20 cellular contexts compared by ENCODE assay signal in the genomic region with DNA sequence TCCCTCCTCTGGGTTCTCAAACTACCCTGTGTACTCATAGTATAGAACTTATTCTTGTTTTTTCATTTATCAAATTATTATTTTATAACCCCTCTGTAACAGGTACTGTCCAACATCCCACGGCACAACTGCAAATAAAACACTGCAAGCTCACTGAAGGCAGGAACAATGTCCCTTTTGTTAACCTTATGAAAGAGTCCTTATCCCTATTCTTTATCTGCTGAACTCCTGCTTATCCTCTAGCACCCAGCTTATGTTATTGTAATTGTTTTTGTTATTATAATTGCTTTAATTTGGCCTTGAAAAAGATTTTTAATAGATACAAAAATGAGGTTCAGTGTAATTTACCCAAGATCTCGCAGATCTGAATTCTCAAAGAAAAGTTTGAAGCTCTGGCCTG.
A peak's percentile ranks its signal among the peaks of the same experiment; 100 is the strongest.
DNase-seq lines count a peak whose midpoint lies in the region; ATAC-seq and TF ChIP-seq lines count a peak whose summit lies in the region.
"Had no signal": no experiment of that assay in that cellular context is flagged by ENCODE, and none has a peak within 500 bp of the region (broad histone marks: within the 10 kb centered on the region; RNA-seq: fewer than 3 reads in every experiment).

No MANE protein-coding gene starts in this region.

- H3K27ac Mint-ChIP-seq in H9 (peak overlapping the region; percentile 65 to 94 (median 69); a peak in 4 of 7 replicates), WTC11 (peak overlapping the region; percentile 67; the same call in 1 of the 2 replicates), neural progenitor cell (no peak overlapping the region)
- H3K27ac Mint-ChIP-seq: B cell; CD14-positive monocyte; CD4-positive, alpha-beta T cell; HFFc6 had no signal

- no peak overlapping the region for H2BK20ac ChIP-seq in H9 (ENCODE audit: low read depth, low read length, poor library complexity, severe bottlenecking)

- H3K4ac ChIP-seq in H9 (ENCODE audit: low read depth, low read length), result no peak overlapping the region

- H3K56ac ChIP-seq in H9 (ENCODE audit: insufficient read length, low read depth, low read length), result no peak overlapping the region

- H3K4me2 ChIP-seq in H9 (ENCODE audit: insufficient read depth, insufficient read length, low read length) (no peak overlapping the region), neural progenitor cell (no peak overlapping the region)
- H3K4me2 ChIP-seq: BLaER1 treated with 17β-estradiol and CSF1 and Interleukin-3, amounts not matched to agents 10 nM and 100 nM had no signal

- no peak overlapping the region for H3T11ph ChIP-seq in H9 (ENCODE audit: low read length)

- H2AFZ ChIP-seq in H9 (ENCODE audit: low read length) (no peak overlapping the region), neural progenitor cell (replicated peaks) (no peak overlapping the region)

- no peak overlapping the region for H3K14ac ChIP-seq in H9 (ENCODE audit: insufficient read depth, low read length)

- H3K4me3 Mint-ChIP-seq in H9, result no peak overlapping the region
- no peak overlapping the region for H3K4me3 Mint-ChIP-seq in WTC11
- no peak overlapping the region for H3K4me3 Mint-ChIP-seq in neural progenitor cell
- H3K4me3 Mint-ChIP-seq: B cell; CD14-positive monocyte; CD4-positive, alpha-beta T cell; CD8-positive, alpha-beta memory T cell; HFFc6 had no signal

- H3K79me2 ChIP-seq in H9 (ENCODE audit: insufficient read depth, low read length) (no peaks in the 10 kb centered on the region), neural progenitor cell (ENCODE audit: low read depth) (no peaks in the 10 kb centered on the region)

- TF ChIP-seq POLR2A in lower leg skin (IDR thresholded peaks at IDR 0.05), result no peak

- intact Hi-C loops in lower leg skin (cut with DNase I; ENCODE audit: low total_unique reads), result loop anchor here (5.0 kb wide), 1 partner anchor 1021 kb away; no protein-coding TSS in a partner anchor

- DNase-seq in COLO829 (ENCODE audit: low spot score), result peak; percentile 2
- DNase-seq in H9, result no peak
- no peak for DNase-seq in WTC11 (ENCODE audit: low spot score)
- DNase-seq in neural progenitor cell (ENCODE audit: low spot score), result no peak
- DNase-seq in germinal center (ENCODE audit: low spot score), result no peak
- no peak for DNase-seq in lower leg skin (ENCODE audit: low spot score in 2 of 2)
- DNase-seq: Calu3; CD4-positive, alpha-beta T cell; CD8-positive, alpha-beta memory T cell; COR-L47; DMS53; DMS79 treated with DMSO at 0.1 percent for 48 hours; GOT3; HFFc6 had no signal

- H3K27me3 ChIP-seq in H9 (ENCODE audit: insufficient read depth, low read length) (no peaks in the 10 kb centered on the region), neural progenitor cell (no peaks in the 10 kb centered on the region)
- H3K27me3 ChIP-seq: BLaER1 treated with 17β-estradiol and CSF1 and Interleukin-3, amounts not matched to agents 10 nM and 100 nM had no signal

- H4K5ac ChIP-seq in H9 (ENCODE audit: insufficient read length, low read depth, low read length), result no peak overlapping the region

- H2BK120ac ChIP-seq in H9 (ENCODE audit: low read depth, low read length, poor library complexity, severe bottlenecking), result no peak overlapping the region

- H3K27me3 Mint-ChIP-seq in H9 (ENCODE audit: low read depth) (no peaks in the 10 kb centered on the region), WTC11 (ENCODE audit: low read depth) (no peaks in the 10 kb centered on the region), neural progenitor cell (ENCODE audit: insufficient read depth, low read depth) (no peaks in the 10 kb centered on the region)
- H3K27me3 Mint-ChIP-seq: B cell; CD4-positive, alpha-beta T cell; CD8-positive, alpha-beta memory T cell had no signal

- no peak overlapping the region for H2BK12ac ChIP-seq in H9 (ENCODE audit: insufficient read length, low read depth, low read length)

- H3K4me3 ChIP-seq in neural progenitor cell (no peak overlapping the region), lower leg skin (ENCODE audit: low read depth, poor library complexity, severe bottlenecking) (no peak overlapping the region)
- H3K4me3 ChIP-seq: BLaER1 treated with 17β-estradiol and CSF1 and Interleukin-3, amounts not matched to agents 10 nM and 100 nM; HAP-1 had no signal

- no peak overlapping the region for H4K91ac ChIP-seq in H9 (ENCODE audit: insufficient read length, low read depth, low read length)

- no peak overlapping the region for H2BK5ac ChIP-seq in H9 (ENCODE audit: insufficient read length, low read length)

- no peaks in the 10 kb centered on the region for H3F3A ChIP-seq in neural progenitor cell (ENCODE audit: low read depth)

- peaks cover 29 to 30% of the 10 kb centered on the region in 2 experiments for H3K4me1 Mint-ChIP-seq in H9
- H3K4me1 Mint-ChIP-seq in WTC11, result peaks cover 30% of the 10 kb centered on the region
- H3K4me1 Mint-ChIP-seq in neural progenitor cell, result no peaks in the 10 kb centered on the region
- H3K4me1 Mint-ChIP-seq: B cell; CD14-positive monocyte; CD8-positive, alpha-beta memory T cell had no signal

- H3K9me3 Mint-ChIP-seq in H9 (no peaks in the 10 kb centered on the region; a peak in 1 of 5 replicates), WTC11 (no peaks in the 10 kb centered on the region), neural progenitor cell (no peaks in the 10 kb centered on the region)
- H3K9me3 Mint-ChIP-seq: CD4-positive, alpha-beta T cell; CD8-positive, alpha-beta memory T cell had no signal

- POLR2A ChIA-PET in WTC11 (lab: Charles Lee), result no interaction called here

- no peak overlapping the region for H2BK15ac ChIP-seq in H9 (ENCODE audit: low read depth, low read length)

- no peak overlapping the region for H2AK5ac ChIP-seq in H9 (ENCODE audit: insufficient read length, low read length)

- no peak overlapping the region for H3K9ac ChIP-seq in H9 (ENCODE audit: extremely low read depth, insufficient read length, low read length)
- no peak overlapping the region for H3K9ac ChIP-seq in neural progenitor cell
- H3K9ac ChIP-seq: BLaER1 treated with 17β-estradiol and CSF1 and Interleukin-3, amounts not matched to agents 10 nM and 100 nM had no signal

- CTCF ChIA-PET in WTC11 (lab: Charles Lee), result no interaction called here

- no peaks in the 10 kb centered on the region for H3K36me3 Mint-ChIP-seq in H9 (ENCODE audit: insufficient read depth in 1 of 3, low read depth in 3 of 3)
- no peaks in the 10 kb centered on the region for H3K36me3 Mint-ChIP-seq in WTC11
- no peaks in the 10 kb centered on the region for H3K36me3 Mint-ChIP-seq in neural progenitor cell
- H3K36me3 Mint-ChIP-seq: CD14-positive monocyte; CD8-positive, alpha-beta memory T cell had no signal

- no peak overlapping the region for H3K23ac ChIP-seq in H9 (ENCODE audit: insufficient read length, low read depth, low read length)

- H4K20me1 ChIP-seq in H9 (ENCODE audit: control insufficient read depth, insufficient read depth, insufficient read length) (no peaks in the 10 kb centered on the region), neural progenitor cell (ENCODE audit: low read depth) (no peaks in the 10 kb centered on the region)
- H4K20me1 ChIP-seq: BLaER1 treated with 17β-estradiol and CSF1 and Interleukin-3, amounts not matched to agents 10 nM and 100 nM had no signal

- H3K36me3 ChIP-seq in neural progenitor cell, result no peaks in the 10 kb centered on the region
- H3K36me3 ChIP-seq: BLaER1 treated with 17β-estradiol and CSF1 and Interleukin-3, amounts not matched to agents 10 nM and 100 nM; HAP-1 had no signal

- H3K79me1 ChIP-seq in H9 (ENCODE audit: insufficient read depth, low read depth, low read length, poor library complexity, severe bottlenecking), result no peaks in the 10 kb centered on the region

- H3K4me1 ChIP-seq in H9 (ENCODE audit: insufficient read depth, low read length) (peaks cover 2% of the 10 kb centered on the region), neural progenitor cell (no peaks in the 10 kb centered on the region)
- H3K4me1 ChIP-seq: BLaER1 treated with 17β-estradiol and CSF1 and Interleukin-3, amounts not matched to agents 10 nM and 100 nM; HAP-1 had no signal

- ATAC-seq in WTC11, result peak; percentile 41; the same call in 1 of the 2 replicates
- ATAC-seq in GM18502 (IDR thresholded peaks at IDR 0.05; ENCODE audit: poor library complexity, unreplicated experiment), result no peak

- H3K27ac ChIP-seq in H9 (ENCODE audit: insufficient read length, low read depth, low read length), result no peak overlapping the region
- H3K27ac ChIP-seq in neural progenitor cell, result peak overlapping the region; percentile 19
- H3K27ac ChIP-seq: 22Rv1; BLaER1 treated with 17β-estradiol and CSF1 and Interleukin-3, amounts not matched to agents 10 nM and 100 nM had no signal

- WGBS in H9 (ENCODE audit: extremely low coverage, insufficient read length, low lambda C conversion rate), result no CpG with 5 or more reads among the region's 2 CpGs
- WGBS in lower leg skin, 2 donors, result 85% methylated on average over 2 of the region's 2 CpGs

- H3K23me2 ChIP-seq in H9 (ENCODE audit: insufficient read length, low read depth, low read length, poor library complexity, severe bottlenecking), result no peaks in the 10 kb centered on the region

- H4K8ac ChIP-seq in H9 (replicated peaks; ENCODE audit: insufficient read length, low read depth, low read length), result no peak overlapping the region

- no peak overlapping the region for H3K18ac ChIP-seq in H9 (ENCODE audit: insufficient read length, low read depth, low read length)

- no peak for TF ChIP-seq CTCF in H9 (conservative IDR thresholded peaks at IDR 0.05)
- TF ChIP-seq CTCF in WTC11 (IDR thresholded peaks at IDR 0.05), result no peak
- TF ChIP-seq CTCF in neural progenitor cell (IDR thresholded peaks at IDR 0.05), result no peak
- TF ChIP-seq CTCF in lower leg skin (IDR thresholded peaks at IDR 0.05), result no peak

- H3K9me3 ChIP-seq in H9 (ENCODE audit: control insufficient read depth, low read depth, low read length), result no peaks in the 10 kb centered on the region
- no peaks in the 10 kb centered on the region for H3K9me3 ChIP-seq in neural progenitor cell (ENCODE audit: low read depth)
- H3K9me3 ChIP-seq: BLaER1 treated with 17β-estradiol and CSF1 and Interleukin-3, amounts not matched to agents 10 nM and 100 nM; HAP-1 had no signal

TF ChIP-seq in WTC11, 78 proteins besides CTCF, POLR2A, EP300 and RAD21 (continues in another document):
- TF ChIP-seq EMX1 (CRISPR knock-in tag; IDR thresholded peaks at IDR 0.05) (no peak), SP1 (CRISPR knock-in tag; conservative IDR thresholded peaks at IDR 0.05) (no peak), PRRX2 (CRISPR knock-in tag; IDR thresholded peaks at IDR 0.05) (no peak), GABPB1 (CRISPR knock-in tag; IDR thresholded peaks at IDR 0.05) (no peak)
- TF ChIP-seq, protein P1, sequence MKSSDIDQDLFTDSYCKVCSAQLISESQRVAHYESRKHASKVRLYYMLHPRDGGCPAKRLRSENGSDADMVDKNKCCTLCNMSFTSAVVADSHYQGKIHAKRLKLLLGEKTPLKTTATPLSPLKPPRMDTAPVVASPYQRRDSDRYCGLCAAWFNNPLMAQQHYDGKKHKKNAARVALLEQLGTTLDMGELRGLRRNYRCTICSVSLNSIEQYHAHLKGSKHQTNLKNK (CRISPR knock-in tag; IDR thresholded peaks at IDR 0.05), result no peak
